ENCODE assay signal across 27 cellular contexts in the genomic region with DNA sequence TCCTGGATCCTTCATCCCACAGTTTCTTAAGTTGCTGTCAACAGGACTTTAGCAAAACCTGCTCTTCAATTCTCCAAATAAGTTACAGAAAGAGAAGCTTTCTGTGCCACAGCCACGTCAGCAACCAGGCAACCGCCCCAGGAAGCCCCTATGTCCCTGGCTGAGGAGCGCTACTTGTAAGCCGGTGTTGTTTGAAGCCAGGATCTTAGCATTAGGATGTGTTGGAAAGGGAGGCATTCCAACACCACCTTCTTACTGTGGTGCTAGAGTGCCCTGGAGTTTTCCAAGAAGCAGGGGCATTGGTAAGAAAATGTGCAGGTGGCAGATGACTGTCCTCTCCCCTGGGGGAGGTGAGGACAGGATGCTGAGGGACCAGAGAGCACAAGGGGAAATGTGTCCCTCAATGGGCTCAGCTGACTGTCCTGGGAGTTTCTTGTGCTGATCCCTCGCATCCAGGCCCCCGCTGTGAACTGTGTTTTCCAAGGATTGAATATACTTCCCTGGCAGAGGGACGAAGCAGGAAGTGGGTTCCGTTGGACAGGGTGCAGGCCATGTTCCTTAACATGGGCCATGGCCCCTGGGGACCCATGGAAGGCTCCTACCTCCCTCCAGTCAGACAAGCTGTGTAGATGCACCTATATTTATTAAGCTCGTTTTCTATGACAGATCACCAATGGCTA.
"Had no signal": no experiment of that assay in that cellular context is flagged by ENCODE, and none has a peak within 500 bp of the region (broad histone marks: within the 10 kb centered on the region; RNA-seq: fewer than 3 reads in every experiment).

No MANE protein-coding gene starts in this region.

- H3K27ac ChIP-seq: adrenal gland, body of pancreas, hepatocyte, testis, transverse colon, WERI-Rb-1 had no signal

- H3K4me3 Mint-ChIP-seq: activated naive CD4-positive, alpha-beta T cell treated with anti-CD3 and anti-CD28 coated beads for 36 hours; activated naive CD8-positive, alpha-beta T cell treated with anti-CD3 and anti-CD28 coated beads for 36 hours; activated T-cell treated with anti-CD3 and anti-CD28 coated beads, Interleukin-2, amount 50 U/mL, for 72 hours; naive thymus-derived CD8-positive, alpha-beta T cell; neural crest cell; T-helper 1 cell treated with Interleukin-12 subunit alpha and Interleukin-12 subunit beta and Interleukin-4 antibody, amounts not matched to agents 30 μg/mL and 1 μg/mL, for 36 hours had no signal

- H3K4me1 ChIP-seq: body of pancreas, testis had no signal

- ATAC-seq: activated CD4-positive, CD25-positive, alpha-beta regulatory T cell treated with anti-CD3 and anti-CD28 coated beads, Interleukin-2, amount 50 U/mL, for 24 hours; body of pancreas; left cardiac atrium; naive thymus-derived CD8-positive, alpha-beta T cell; right cardiac atrium had no signal

- H3K27me3 ChIP-seq: adrenal gland, body of pancreas, gastroesophageal sphincter, testis, transverse colon had no signal

- DNase-seq: activated CD4-positive, alpha-beta T cell treated with anti-CD3 and anti-CD28 coated beads for 48 hours; activated CD4-positive, alpha-beta T cell treated with anti-CD3 and anti-CD28 coated beads, Interleukin-2, amount 50 U/mL, for 48 hours; activated effector memory CD4-positive, alpha-beta T cell treated with Interleukin-2 at 50 U/mL for 16 hours; activated naive CD4-positive, alpha-beta T cell treated with anti-CD3 and anti-CD28 coated beads for 36 hours; activated naive CD8-positive, alpha-beta T cell treated with anti-CD3 and anti-CD28 coated beads for 36 hours; activated T-cell treated with anti-CD3 and anti-CD28 coated beads, Interleukin-2, amount 50 U/mL, for 72 hours; adrenal gland; aorta; body of pancreas; effector CD8-positive, alpha-beta T cell; left cardiac atrium; midbrain; naive thymus-derived CD8-positive, alpha-beta T cell; occipital lobe; right cardiac atrium; stimulated activated CD4-positive, alpha-beta T cell treated with anti-CD3 and anti-CD28 coated beads, Interleukin-2, amount 100 ng/mL, for 48 hours; stimulated activated naive CD4-positive, alpha-beta T cell treated with Interleukin-2 at 50 U/mL for 16 hours; SW 1271; T-helper 9 cell; testis; transverse colon; WERI-Rb-1 had no signal

- H3K9me3 ChIP-seq: adrenal gland, body of pancreas, testis, transverse colon had no signal

- H3K27ac Mint-ChIP-seq: activated naive CD4-positive, alpha-beta T cell treated with anti-CD3 and anti-CD28 coated beads for 36 hours; activated naive CD8-positive, alpha-beta T cell treated with anti-CD3 and anti-CD28 coated beads for 36 hours; activated T-cell treated with anti-CD3 and anti-CD28 coated beads, Interleukin-2, amount 50 U/mL, for 72 hours; T-helper 1 cell treated with Interleukin-12 subunit alpha and Interleukin-12 subunit beta and Interleukin-4 antibody, amounts not matched to agents 30 μg/mL and 1 μg/mL, for 36 hours had no signal

- H3K27me3 Mint-ChIP-seq: activated naive CD8-positive, alpha-beta T cell treated with anti-CD3 and anti-CD28 coated beads for 36 hours; naive thymus-derived CD8-positive, alpha-beta T cell had no signal

- H3K4me3 ChIP-seq: adrenal gland, body of pancreas, gastroesophageal sphincter, hepatocyte, testis, transverse colon had no signal

- H3K36me3 ChIP-seq: adrenal gland, gastroesophageal sphincter, transverse colon, WERI-Rb-1 had no signal
